ENCODE assay signal across 8 cellular contexts in the genomic region with DNA sequence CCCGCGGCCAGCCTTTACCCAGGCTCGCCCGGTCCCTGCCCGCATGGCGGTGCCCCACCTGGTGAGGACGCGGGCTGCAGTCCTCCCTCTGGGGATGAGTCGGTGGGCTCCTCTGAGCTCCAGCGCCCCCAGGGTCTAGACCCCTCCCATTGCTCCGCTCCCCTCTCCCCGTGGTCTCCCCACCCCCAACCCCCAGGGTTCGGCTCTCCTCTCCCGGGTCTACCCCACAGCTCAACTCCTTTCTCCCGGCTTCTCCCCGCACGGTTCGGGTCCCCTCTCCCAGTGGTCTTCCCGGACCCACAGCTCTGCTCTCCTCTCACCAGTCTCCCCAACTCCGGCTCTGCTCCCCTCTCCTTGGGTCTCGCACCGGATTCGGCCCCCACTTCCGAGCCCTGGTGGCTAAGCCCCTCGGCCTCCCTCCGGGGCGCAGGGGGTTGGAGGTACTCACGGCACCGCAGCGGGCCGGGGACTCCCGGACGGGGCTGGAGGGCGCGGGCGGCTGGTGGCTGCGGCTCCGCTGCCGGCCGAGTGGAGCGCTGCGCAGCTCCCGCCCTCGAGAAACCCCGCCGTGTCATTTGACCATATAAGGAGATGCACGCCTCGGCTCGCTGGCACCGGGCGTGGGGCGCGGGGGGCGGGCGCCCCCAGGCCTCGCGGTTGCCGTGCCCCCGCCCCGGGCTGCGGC. TPM values are rescaled to one million over a fixed set of nuclear protein-coding genes. Genes with fewer than 3 reads are reported as not detected.
DNase-seq lines count a peak whose midpoint lies in the region; ATAC-seq and TF ChIP-seq lines count a peak whose summit lies in the region.

Gene FHL2 (minus strand): TSS at position 530 of the 685 bp plus-strand sequence. CDS start 12,535 bp downstream, outside the sequence.

- peak within 1 kb of the TSS; percentile 5 for H2BK120ac ChIP-seq in mesendoderm (ENCODE audit: low read depth, low read length)

- WGBS in mesendoderm (ENCODE audit: extremely low coverage, insufficient coverage, low lambda C conversion rate): no CpG with 5 or more reads among the region's 61 CpGs

- H3K36me3 Mint-ChIP-seq in effector memory CD8-positive, alpha-beta T cell (ENCODE audit: insufficient read depth): no peaks in the 10 kb centered on the region

- no peaks in the 10 kb centered on the region for H3K9me3 Mint-ChIP-seq in effector memory CD8-positive, alpha-beta T cell

- H3K27ac Mint-ChIP-seq in effector memory CD8-positive, alpha-beta T cell: peak within 1 kb of the TSS in 1 of 2 donors; percentile 60

- no peaks in the 10 kb centered on the region for H3K36me3 ChIP-seq in mesendoderm (ENCODE audit: control insufficient read depth, insufficient read depth, low read length)

- CTCF ChIA-PET in AG04450 (lab: Charles Lee): interaction anchor here (0.6 to 4.5 kb wide), 7 partner anchors 9 to 123 kb away, joined by 3 to 19 read pairs (median 4); no protein-coding TSS in a partner anchor

- H3K79me1 ChIP-seq in mesendoderm (ENCODE audit: low read length): peaks cover 8% of the 10 kb centered on the region

- no peak within 1 kb of the TSS for H3K4ac ChIP-seq in mesendoderm (ENCODE audit: low read depth, low read length)

- peaks cover 1% of the 10 kb centered on the region for H3K4me1 ChIP-seq in mesendoderm (ENCODE audit: control insufficient read depth, low read depth, low read length)

- no peak within 1 kb of the TSS for H4K8ac ChIP-seq in mesendoderm (ENCODE audit: low read depth, low read length)

- peak within 1 kb of the TSS; percentile 94 for H3K23ac ChIP-seq in mesendoderm (ENCODE audit: low read length)

- POLR2A ChIA-PET in AG04450 (lab: Yijun Ruan, JAX): interaction anchor here (1.0 to 4.8 kb wide), 4 partner anchors 10 to 62 kb away, joined by 3 to 26 read pairs (median 4); no protein-coding TSS in a partner anchor

- H3K9ac ChIP-seq in mesendoderm (ENCODE audit: low read length): peak within 1 kb of the TSS; percentile 96

- H3K27me3 ChIP-seq in AG04450 (ENCODE audit: control insufficient read depth, insufficient read depth, low read length) (no peaks in the 10 kb centered on the region), mesendoderm (ENCODE audit: insufficient read depth, low read length, poor library complexity) (no peaks in the 10 kb centered on the region)

- peaks cover 7% of the 10 kb centered on the region for H3K9me3 ChIP-seq in AG04450 (ENCODE audit: control insufficient read depth, insufficient read depth, low read length)

- H3K79me2 ChIP-seq in mesendoderm (ENCODE audit: control insufficient read depth, insufficient read depth, low read length): peaks cover 14% of the 10 kb centered on the region

- peak within 1 kb of the TSS; percentile 89 for H3K18ac ChIP-seq in mesendoderm (ENCODE audit: low read length)

- TF ChIP-seq CTCF in AG04450 (IDR thresholded peaks at IDR 0.05; ENCODE audit: low read depth, low read length): peak; percentile 46

- H3K27ac ChIP-seq in AG04450 (ENCODE audit: low read depth, low read length): peak within 1 kb of the TSS; percentile 98
- no peak within 1 kb of the TSS for H3K27ac ChIP-seq in mesendoderm (ENCODE audit: low read depth, low read length)

- no peak within 1 kb of the TSS for H2BK5ac ChIP-seq in mesendoderm (ENCODE audit: low read length)

- H2AK5ac ChIP-seq in mesendoderm (ENCODE audit: low read length): no peak within 1 kb of the TSS

- peak within 1 kb of the TSS; percentile 71 to 79 for H3K4me3 Mint-ChIP-seq in effector memory CD8-positive, alpha-beta T cell

- ATAC-seq in GM18868 (IDR thresholded peaks at IDR 0.05; ENCODE audit: unreplicated experiment): peak; percentile 100
- peak; percentile 97 for ATAC-seq in HG03095 (IDR thresholded peaks at IDR 0.05; ENCODE audit: unreplicated experiment)
- peak; percentile 99 for ATAC-seq in effector memory CD8-positive, alpha-beta T cell (replicated peaks)

- DNase-seq in AG04450 (ENCODE audit: low read depth, low spot score) (peak; percentile 59), NCI-H510A (lab: John Stamatoyannopoulos, UW) (peak; percentile 68), mesendoderm (peak; percentile 90)
- DNase-seq in activated CD8-positive, alpha-beta memory T cell treated with anti-CD3 and anti-CD28 coated beads for 24 hours: peak; percentile 88
- DNase-seq in effector memory CD8-positive, alpha-beta T cell: peak; percentile 50 to 56 (median 53)
- peak; percentile 40 to 42 for DNase-seq in stimulated activated CD8-positive, alpha-beta memory T cell treated with anti-CD3 and anti-CD28 coated beads, Interleukin-15, amount 100 ng/mL, for 4 hours (ENCODE audit: low read depth in 2 of 2)

- H3K4me1 Mint-ChIP-seq in effector memory CD8-positive, alpha-beta T cell (ENCODE audit: low read depth in 2 of 2): peaks cover 2 to 3% of the 10 kb centered on the region in 2 donors

- H3K4me3 ChIP-seq in AG04450 (ENCODE audit: low read depth, low read length) (peak within 1 kb of the TSS; percentile 99), mesendoderm (ENCODE audit: low read length) (peak within 1 kb of the TSS; percentile 89)

- peak within 1 kb of the TSS; percentile 98 for H3K56ac ChIP-seq in mesendoderm (ENCODE audit: low read length)

- peak within 1 kb of the TSS; percentile 73 for H3K4me2 ChIP-seq in mesendoderm (ENCODE audit: low read length)

- H4K5ac ChIP-seq in mesendoderm (ENCODE audit: low read length): no peak within 1 kb of the TSS

- peaks cover 53 to 58% of the 10 kb centered on the region in 2 donors for H3K27me3 Mint-ChIP-seq in effector memory CD8-positive, alpha-beta T cell

- peak within 1 kb of the TSS; percentile 27 for H2BK15ac ChIP-seq in mesendoderm (replicated peaks; ENCODE audit: low read depth)

RNA-seq across cellular contexts. Expression of gene FHL2, which starts in this region (rescaled TPM):
- 497 and 555 TPM in 2 replicates for polyA plus RNA-seq in AG04450 (2011; rRNA removed)
- polyA minus RNA-seq in AG04450 (2011; rRNA and poly(A)+ RNA removed): 400 and 514 TPM in 2 replicates
- polyA plus RNA-seq in mesendoderm (2013, experiment 1 of 2): 45.6 TPM
- 47.5 TPM for polyA plus RNA-seq in mesendoderm (2013, experiment 2 of 2)
